In genomic region chr4:133347409-133347808, GRCh38 we compare ENCODE assay signal across 15 cellular contexts.
"Had no signal": no experiment of that assay in that cellular context is flagged by ENCODE, and none has a peak within 500 bp of the region (broad histone marks: within the 10 kb centered on the region; RNA-seq: fewer than 3 reads in every experiment).

No MANE protein-coding gene starts in this region.

- H3K4me3 ChIP-seq: esophagus muscularis mucosa, gastrocnemius medialis, heart right ventricle had no signal

- H3K9me3 Mint-ChIP-seq: neural crest cell had no signal

- H3K27ac Mint-ChIP-seq: naive thymus-derived CD8-positive, alpha-beta T cell had no signal

- H3K4me3 Mint-ChIP-seq: naive thymus-derived CD8-positive, alpha-beta T cell; neural crest cell had no signal

- H3K4me1 ChIP-seq: esophagus muscularis mucosa, gastrocnemius medialis, heart right ventricle had no signal

- H3K27ac ChIP-seq: epithelial cell of prostate, esophagus muscularis mucosa, gastrocnemius medialis, heart right ventricle had no signal

- H3K27me3 Mint-ChIP-seq: naive thymus-derived CD8-positive, alpha-beta T cell had no signal

- H3K36me3 Mint-ChIP-seq: naive thymus-derived CD8-positive, alpha-beta T cell had no signal

- H3K9me3 ChIP-seq: gastrocnemius medialis had no signal

- ATAC-seq: gastrocnemius medialis; heart right ventricle; left lobe of liver; naive thymus-derived CD8-positive, alpha-beta T cell; right cardiac atrium had no signal

- H3K27me3 ChIP-seq: esophagus muscularis mucosa, gastrocnemius medialis, heart right ventricle had no signal

- DNase-seq: effector memory CD4-positive, alpha-beta T cell; gastrocnemius medialis; heart right ventricle; hypothalamus; mammary epithelial cell; naive thymus-derived CD8-positive, alpha-beta T cell; right cardiac atrium; small intestine; stimulated activated CD4-positive, alpha-beta T cell treated with anti-CD3 and anti-CD28 coated beads, Interleukin-12 subunit alpha, Interleukin-12 subunit beta, amount 100 ng/mL, for 4 hours; stimulated activated naive CD4-positive, alpha-beta T cell treated with Interleukin-2 at 50 U/mL for 16 hours; trophoblast cell had no signal

- H3K4me1 Mint-ChIP-seq: naive thymus-derived CD8-positive, alpha-beta T cell; neural crest cell had no signal

- H3K36me3 ChIP-seq: esophagus muscularis mucosa, gastrocnemius medialis, heart right ventricle had no signal
